ENCODE assay signal across 8 cellular contexts in genomic region chr1:31412732-31413404, GRCh38. TPM values are rescaled to one million over a fixed set of nuclear protein-coding genes. Genes with fewer than 3 reads are reported as not detected.
A peak's percentile ranks its signal among the peaks of the same experiment; 100 is the strongest.
DNase-seq lines count a peak whose midpoint lies in the region; ATAC-seq and TF ChIP-seq lines count a peak whose summit lies in the region.

TSS of gene SERINC2 (plus strand) at chr1:31413213. CDS start at chr1:31413266, 53 bp downstream.

- no peak for TF ChIP-seq POLR2A in heart left ventricle (IDR thresholded peaks at IDR 0.05)

- peaks cover 0 to 22% (median 8%) of the 10 kb centered on the region in 12 donors for H3K4me1 ChIP-seq in heart left ventricle

- intact Hi-C loops in heart left ventricle (cut with DNase I) = no loop called here

- H3K4me3 ChIP-seq in LNCaP clone FGC (ENCODE audit: low read depth, low read length) (peak within 1 kb of the TSS; percentile 88), heart left ventricle (peak within 1 kb of the TSS; percentile 46 to 92 (median 71))

- peak; percentile 61 for DNase-seq in activated CD8-positive, alpha-beta memory T cell treated with anti-CD3 and anti-CD28 coated beads for 24 hours
- DNase-seq in activated CD8-positive, alpha-beta memory T cell treated with anti-CD3 and anti-CD28 coated beads, Interleukin-2, amount 50 U/mL, for 48 hours = no peak
- DNase-seq in LNCaP clone FGC (ENCODE audit: low read depth) = no peak
- peak; percentile 3 for DNase-seq in activated effector memory CD4-positive, alpha-beta T cell treated with Interleukin-2 at 50 U/mL for 16 hours
- no peak for DNase-seq in heart left ventricle
- DNase-seq in renal cortical epithelial cell (ENCODE audit: low read depth) = no peak
- no peak for DNase-seq in effector CD4-positive, alpha-beta T cell

- 2 to 9% (median 3%) methylated on average over 13 to 63 of the region's 63 CpGs for WGBS in heart left ventricle, 4 donors

- H3K27me3 ChIP-seq in heart left ventricle = peaks cover 0 to 32% (median 5%) of the 10 kb centered on the region in 9 donors

- H3K9me3 ChIP-seq in heart left ventricle = no peaks in the 10 kb centered on the region

- TF ChIP-seq CTCF in LNCaP clone FGC (IDR thresholded peaks at IDR 0.05; ENCODE audit: control insufficient read depth, extremely low read depth, insufficient read depth) (no peak), heart left ventricle (IDR thresholded peaks at IDR 0.05) (no peak)

- peak within 1 kb of the TSS in 10 of 12 donors; percentile 36 to 85 (median 70) for H3K27ac ChIP-seq in heart left ventricle

- ATAC-seq in heart left ventricle = peak in 3 of 4 donors; percentile 58 to 72 (median 71)
- no peak for ATAC-seq in HG02840 (IDR thresholded peaks at IDR 0.05; ENCODE audit: low FRiP score, unreplicated experiment)

- H3K36me3 ChIP-seq in heart left ventricle = no peaks in the 10 kb centered on the region

RNA-seq across cellular contexts. Expression of gene SERINC2, which starts in this region (rescaled TPM):
- 1 to 10 TPM in 8 of 9 donors, under 1 TPM in 1; 0.94 to 8.5 (median 2.2) TPM for total RNA-seq in heart left ventricle
- 1 to 10 TPM; 2.7 to 5.4 TPM for polyA plus RNA-seq in heart left ventricle
- 16.5 and 38.6 TPM in 2 replicates for total RNA-seq in renal cortical epithelial cell

Comparison
In these comparisons a context has a peak if more than half of its experiments do, and no peak if none do; other contexts are left out.
1. DNase-seq: peak in activated CD8-positive, alpha-beta memory T cell treated with anti-CD3 and anti-CD28 coated beads for 24 hours (single experiment) and activated effector memory CD4-positive, alpha-beta T cell treated with Interleukin-2 at 50 U/mL for 16 hours (single experiment); none in activated CD8-positive, alpha-beta memory T cell treated with anti-CD3 and anti-CD28 coated beads, Interleukin-2, amount 50 U/mL, for 48 hours (single experiment), LNCaP clone FGC (single experiment), heart left ventricle (0 of 5), renal cortical epithelial cell (single experiment) and effector CD4-positive, alpha-beta T cell (single experiment).